ENCODE assay signal across 10 cellular contexts in genomic region chr1:234658143-234658542, GRCh38. TPM values are rescaled to one million over a fixed set of nuclear protein-coding genes. Genes with fewer than 3 reads are reported as not detected.
DNase-seq lines count a peak whose midpoint lies in the region; TF ChIP-seq lines count a peak whose summit lies in the region.
"Had no signal": no experiment of that assay in that cellular context is flagged by ENCODE, and none has a peak within 500 bp of the region (broad histone marks: within the 10 kb centered on the region; RNA-seq: fewer than 3 reads in every experiment).

No MANE protein-coding gene starts in this region.

- H3K4me1 ChIP-seq in esophagus (ENCODE audit: control insufficient read depth in 2 of 2, insufficient read depth in 2 of 2, low read length in 1 of 2), result peaks cover 8 to 12% of the 10 kb centered on the region in 2 donors
- H3K4me1 ChIP-seq in neural progenitor cell, result peaks cover 7% of the 10 kb centered on the region

- H3K27me3 ChIP-seq in esophagus (ENCODE audit: control insufficient read depth in 1 of 2, insufficient read depth in 2 of 2, low read length in 2 of 2) (no peaks in the 10 kb centered on the region), neural progenitor cell (no peaks in the 10 kb centered on the region)

- H2AFZ ChIP-seq in neural progenitor cell (replicated peaks), result no peak overlapping the region

- H3K36me3 ChIP-seq in esophagus (ENCODE audit: control insufficient read depth in 2 of 2, insufficient read depth in 2 of 2, low read length in 1 of 2) (no peaks in the 10 kb centered on the region), neural progenitor cell (no peaks in the 10 kb centered on the region)

- 45 to 46% methylated on average over 3 of the region's 3 CpGs for WGBS in esophagus, 2 donors

- no peak overlapping the region for H3K9ac ChIP-seq in neural progenitor cell

- no peaks in the 10 kb centered on the region for H3K79me2 ChIP-seq in neural progenitor cell (ENCODE audit: low read depth)

- H3K9me3 ChIP-seq in esophagus (ENCODE audit: control insufficient read depth in 2 of 2, insufficient read depth in 1 of 2, low read depth in 1 of 2, low read length in 1 of 2) (no peaks in the 10 kb centered on the region), neural progenitor cell (ENCODE audit: low read depth) (no peaks in the 10 kb centered on the region)

- no peaks in the 10 kb centered on the region for H3K36me3 Mint-ChIP-seq in neural progenitor cell
- H3K36me3 Mint-ChIP-seq: naive B cell had no signal

- H3K4me3 ChIP-seq in esophagus (ENCODE audit: low read depth in 1 of 2, low read length in 2 of 2) (no peak overlapping the region), neural progenitor cell (no peak overlapping the region)

- H4K20me1 ChIP-seq in neural progenitor cell (ENCODE audit: low read depth), result no peaks in the 10 kb centered on the region

- H3K27ac ChIP-seq in esophagus (ENCODE audit: low read depth in 2 of 2, low read length in 1 of 2) (peak overlapping the region; percentile 92 to 96), neural progenitor cell (no peak overlapping the region)

- H3K9me3 Mint-ChIP-seq in neural progenitor cell, result no peaks in the 10 kb centered on the region

- no peaks in the 10 kb centered on the region for H3F3A ChIP-seq in neural progenitor cell (ENCODE audit: low read depth)

- in situ Hi-C loops in GM13977 (cut with MboI; ENCODE audit: low pct_unique_long_range_greater_than_20kb, low sequenced_read_pairs, unreplicated experiment), result no loop called here

- H3K4me1 Mint-ChIP-seq in neural progenitor cell, result peaks cover 12% of the 10 kb centered on the region

- H3K4me3 Mint-ChIP-seq in neural progenitor cell, result no peak overlapping the region
- H3K4me3 Mint-ChIP-seq: naive B cell had no signal

- TF ChIP-seq CTCF in neural progenitor cell (IDR thresholded peaks at IDR 0.05) (no peak), GM13977 (IDR thresholded peaks at IDR 0.05; ENCODE audit: extremely low read depth, insufficient read depth, missing control alignments) (no peak)

- no peak overlapping the region for H3K27ac Mint-ChIP-seq in neural progenitor cell

- H3K27me3 Mint-ChIP-seq in neural progenitor cell (ENCODE audit: insufficient read depth, low read depth), result no peaks in the 10 kb centered on the region
- H3K27me3 Mint-ChIP-seq: naive B cell had no signal

- DNase-seq in AG20443 (ENCODE audit: low spot score), result peak; percentile 59
- peak; percentile 36 for DNase-seq in NCI-H524 treated with DMSO at 0.1 percent for 48 hours (lab: John Stamatoyannopoulos, UW)
- peak; percentile 46 for DNase-seq in neural progenitor cell (ENCODE audit: low spot score)
- no peak for DNase-seq in GM13977 (ENCODE audit: low spot score)
- no peak for DNase-seq in globus pallidus (ENCODE audit: low spot score)
- no peak for DNase-seq in UCSD-AML1 (lab: John Stamatoyannopoulos, UW; ENCODE audit: unreplicated experiment)
- DNase-seq in activated naive CD4-positive, alpha-beta T cell treated with anti-CD3 and anti-CD28 coated beads, Interleukin-2, amount 50 U/mL, for 16 hours, result no peak
- DNase-seq: activated CD4-positive, alpha-beta T cell treated with anti-CD3 and anti-CD28 coated beads, Interleukin-2, amount 50 U/mL, for 1 hour; naive B cell had no signal

- no peak overlapping the region for H3K4me2 ChIP-seq in neural progenitor cell

RNA-seq across cellular contexts. Expression of gene IRF2BP2, which starts 48.2 kb away (rescaled TPM):
- 10 to 100 TPM; 48.8 to 68.5 TPM for polyA plus RNA-seq in esophagus
- 21.2 and 22.9 TPM in 2 replicates for total RNA-seq in neural progenitor cell (ENCODE audit: low replicate concordance)

Comparison
In these comparisons a context has a peak if more than half of its experiments do, and no peak if none do; other contexts are left out.
1. DNase-seq: peak in AG20443 (single experiment), NCI-H524 treated with DMSO at 0.1 percent for 48 hours (single experiment) and neural progenitor cell (single experiment); none in GM13977 (single experiment), globus pallidus (single experiment), UCSD-AML1 (single experiment) and activated naive CD4-positive, alpha-beta T cell treated with anti-CD3 and anti-CD28 coated beads, Interleukin-2, amount 50 U/mL, for 16 hours (single experiment).